Comparison of ENCODE assay signal across 9 cellular contexts in the genomic region with DNA sequence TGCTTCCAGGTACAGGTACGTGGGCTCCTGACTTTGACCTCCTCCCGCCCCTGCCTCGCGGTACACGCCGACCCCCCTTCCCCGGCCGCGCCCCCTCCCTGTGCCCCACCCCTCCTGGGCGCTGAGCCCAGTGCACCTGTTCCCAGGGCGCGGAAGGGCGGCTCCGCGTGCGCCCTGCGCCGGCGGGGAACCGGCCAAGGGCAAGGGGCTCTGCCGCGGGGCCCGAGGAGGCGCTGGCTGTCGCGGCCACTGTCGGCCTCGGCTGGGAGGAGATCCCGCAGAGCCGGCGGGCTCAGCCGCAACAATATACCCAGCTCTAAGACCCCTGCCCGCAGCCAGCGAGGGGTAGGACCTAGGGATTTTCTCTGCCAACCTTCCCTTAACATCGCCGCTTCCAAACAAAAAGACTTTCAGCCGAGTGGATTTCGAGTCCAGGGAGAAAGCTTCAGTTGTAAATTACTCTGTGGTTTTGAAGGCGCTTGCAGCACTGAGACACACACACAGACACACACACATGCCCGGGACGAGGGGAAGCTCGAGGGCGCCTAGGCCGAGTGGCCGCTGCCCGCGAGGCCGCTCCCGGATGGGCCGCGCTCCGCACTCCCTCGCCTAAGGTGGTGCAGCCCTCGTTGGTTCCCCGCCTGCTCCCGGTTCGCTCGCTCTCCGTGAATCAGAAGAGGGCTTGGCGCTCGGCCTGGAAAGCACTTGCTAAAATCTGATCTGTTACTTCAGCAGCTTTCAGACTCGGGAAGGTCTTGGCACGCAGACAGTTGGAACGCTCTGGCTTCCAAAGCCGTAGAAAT. TPM values are rescaled to one million over a fixed set of nuclear protein-coding genes. Genes with fewer than 3 reads are reported as not detected.
DNase-seq lines count a peak whose midpoint lies in the region; ATAC-seq and TF ChIP-seq lines count a peak whose summit lies in the region.
"Had no signal": no experiment of that assay in that cellular context is flagged by ENCODE, and none has a peak within 500 bp of the region (broad histone marks: within the 10 kb centered on the region; RNA-seq: fewer than 3 reads in every experiment).

No MANE protein-coding gene starts in this region.

- DNase-seq in AG10803 (ENCODE audit: low read depth), result peak; percentile 84
- peak; percentile 74 for DNase-seq in NCI-H1092 treated with DMSO at 0.1 percent for 48 hours (lab: John Stamatoyannopoulos, UW)
- DNase-seq in cardiac fibroblast (ENCODE audit: low read depth in 2 of 2), result peak; percentile 84 to 90
- no peak for DNase-seq in kidney epithelial cell (ENCODE audit: low read depth)
- DNase-seq in spleen, result peak; percentile 69
- DNase-seq in NCI-H510A (lab: John Stamatoyannopoulos, UW), result no peak

- H3K4me3 ChIP-seq in AG10803 (ENCODE audit: low read length), result peak overlapping the region; percentile 30
- H3K4me3 ChIP-seq in cardiac fibroblast (replicated peaks in 1 of 2; ENCODE audit: low read depth in 2 of 2, low read length in 2 of 2), result peak overlapping the region in 1 of 2 donors; percentile 33
- H3K4me3 ChIP-seq in kidney epithelial cell (ENCODE audit: low read depth, low read length), result peak overlapping the region; percentile 51
- H3K4me3 ChIP-seq in spleen, result peak overlapping the region in 7 of 8 donors; percentile 38 to 74 (median 46)

- ATAC-seq in HG03354 (IDR thresholded peaks at IDR 0.05; ENCODE audit: poor library complexity, severe bottlenecking, unreplicated experiment), result no peak
- no peak for ATAC-seq in GM21526 (IDR thresholded peaks at IDR 0.05; ENCODE audit: low FRiP score, unreplicated experiment)

- H3K4me1 ChIP-seq in spleen, result peaks cover 16 to 35% (median 32%) of the 10 kb centered on the region in 6 donors

- H3K36me3 ChIP-seq in kidney epithelial cell (ENCODE audit: control insufficient read depth, insufficient read depth, low read length), result no peaks in the 10 kb centered on the region
- H3K36me3 ChIP-seq in spleen, result no peaks in the 10 kb centered on the region

- no peak for TF ChIP-seq POLR2A in spleen (IDR thresholded peaks at IDR 0.05)

- H3K27ac ChIP-seq in spleen, result no peak overlapping the region

- H3K9me3 ChIP-seq in spleen, result no peaks in the 10 kb centered on the region

- TF ChIP-seq CTCF in AG10803 (conservative IDR thresholded peaks at IDR 0.05; ENCODE audit: low read length) (no peak), cardiac fibroblast (IDR thresholded peaks at IDR 0.05; ENCODE audit: low read depth, low read length) (no peak), kidney epithelial cell (IDR thresholded peaks at IDR 0.05; ENCODE audit: insufficient read depth, low read length, poor library complexity, severe bottlenecking) (no peak), spleen (IDR thresholded peaks at IDR 0.05 in 8 of 11, conservative IDR thresholded peaks at IDR 0.05 in 3 of 11) (no peak)

- intact Hi-C loops in spleen (cut with DNase I; ENCODE audit: low total_unique reads), result no loop called here

- H3K27me3 ChIP-seq in kidney epithelial cell (ENCODE audit: control insufficient read depth, insufficient read depth, low read length), result peaks cover 3% of the 10 kb centered on the region
- H3K27me3 ChIP-seq in spleen (replicated peaks in 1 of 7), result peaks cover 0 to 49% (median 33%) of the 10 kb centered on the region in 7 donors

- WGBS in spleen, 5 donors, result 2 to 8% (median 3%) methylated on average over 45 to 65 of the region's 65 CpGs

RNA-seq across cellular contexts. Expression of a gene that starts 1.2 kb away (rescaled TPM):
- total RNA-seq in kidney epithelial cell (0.34 TPM in 1 of 2 replicates, not detected in the other), spleen (under 1 TPM in 6 of 7 donors, not detected in 1; 0.22 to 0.74 (median 0.33) TPM)
- under 1 TPM; 0.32 to 0.74 (median 0.33) TPM for polyA plus RNA-seq in spleen
- total RNA-seq: dermis microvascular lymphatic vessel endothelial cell had no signal

RNA-seq across cellular contexts. Expression of a gene that starts 33.0 kb away (rescaled TPM):
- 1,219 and 1,455 TPM in 2 replicates for total RNA-seq in kidney epithelial cell
- 100 to 1,000 TPM; 441 to 681 (median 572) TPM for total RNA-seq in spleen
- polyA plus RNA-seq in spleen, result 1,000 to 10,000 TPM; 1,521 to 2,472 (median 2,090) TPM

Comparison
In these comparisons a context has a peak if more than half of its experiments do, and no peak if none do; other contexts are left out.
1. DNase-seq: peak in AG10803 (single experiment), NCI-H1092 treated with DMSO at 0.1 percent for 48 hours (single experiment), cardiac fibroblast (2 of 2) and spleen (single experiment); none in kidney epithelial cell (single experiment) and NCI-H510A (single experiment).